12 cellular contexts compared by ENCODE assay signal in genomic region chr16:69017036-69017783, GRCh38.
DNase-seq lines count a peak whose midpoint lies in the region; ATAC-seq lines count a peak whose summit lies in the region.
"Had no signal": no experiment of that assay in that cellular context is flagged by ENCODE, and none has a peak within 500 bp of the region (broad histone marks: within the 10 kb centered on the region; RNA-seq: fewer than 3 reads in every experiment).

No MANE protein-coding gene starts in this region.

- H3K9me3 Mint-ChIP-seq in activated naive CD4-positive, alpha-beta T cell treated with anti-CD3 and anti-CD28 coated beads, Interleukin-2, amount 50 U/mL, for 72 hours: no peaks in the 10 kb centered on the region
- H3K9me3 Mint-ChIP-seq in activated naive CD4-positive, alpha-beta T cell treated with anti-CD3 and anti-CD28 coated beads for 36 hours: no peaks in the 10 kb centered on the region
- H3K9me3 Mint-ChIP-seq: activated naive CD8-positive, alpha-beta T cell treated with anti-CD3 and anti-CD28 coated beads, Interleukin-2, amount 10 ng/mL, durations not matched to agents 7 days and 5 days; T-helper 2 cell treated with Interferon-gamma antibody and Interleukin-4, amounts not matched to agents 5 μg/mL and 100 μg/mL, for 36 hours had no signal

- no peak for DNase-seq in activated naive CD4-positive, alpha-beta T cell treated with anti-CD3 and anti-CD28 coated beads, Interleukin-2, amount 50 U/mL, for 72 hours (ENCODE audit: low spot score in 2 of 2)
- DNase-seq in activated naive CD4-positive, alpha-beta T cell treated with anti-CD3 and anti-CD28 coated beads for 36 hours: no peak
- peak; percentile 16 for DNase-seq in SW480 (ENCODE audit: low spot score)
- DNase-seq in fibroblast of peridontal ligament (ENCODE audit: extremely low read depth): peak; percentile 55
- peak in 1 of 49 donors; percentile 5 for DNase-seq in substantia nigra (lab: John Stamatoyannopoulos, UW)
- no peak for DNase-seq in NCI-H2196 treated with DMSO at 0.1 percent for 48 hours (lab: John Stamatoyannopoulos, UW; ENCODE audit: unreplicated experiment)
- DNase-seq: activated naive CD8-positive, alpha-beta T cell treated with anti-CD3 and anti-CD28 coated beads, Interleukin-2, amount 10 ng/mL, durations not matched to agents 7 days and 5 days; NCI-H1436 treated with DMSO at 0.1 percent for 48 hours had no signal

- no peaks in the 10 kb centered on the region for H3K27me3 Mint-ChIP-seq in activated naive CD4-positive, alpha-beta T cell treated with anti-CD3 and anti-CD28 coated beads for 36 hours (ENCODE audit: low read depth)
- H3K27me3 Mint-ChIP-seq: activated naive CD8-positive, alpha-beta T cell treated with anti-CD3 and anti-CD28 coated beads, Interleukin-2, amount 10 ng/mL, durations not matched to agents 7 days and 5 days had no signal

- H3K4me1 Mint-ChIP-seq in activated naive CD4-positive, alpha-beta T cell treated with anti-CD3 and anti-CD28 coated beads for 36 hours (ENCODE audit: low read depth): peaks cover 8% of the 10 kb centered on the region
- H3K4me1 Mint-ChIP-seq: activated naive CD8-positive, alpha-beta T cell treated with anti-CD3 and anti-CD28 coated beads, Interleukin-2, amount 10 ng/mL, durations not matched to agents 7 days and 5 days had no signal

- H3K36me3 Mint-ChIP-seq in activated naive CD4-positive, alpha-beta T cell treated with anti-CD3 and anti-CD28 coated beads, Interleukin-2, amount 50 U/mL, for 72 hours: no peaks in the 10 kb centered on the region
- peaks cover 7% of the 10 kb centered on the region for H3K36me3 Mint-ChIP-seq in activated naive CD4-positive, alpha-beta T cell treated with anti-CD3 and anti-CD28 coated beads for 36 hours (ENCODE audit: low read depth)

- intact Hi-C loops in activated naive CD4-positive, alpha-beta T cell treated with anti-CD3 and anti-CD28 coated beads for 36 hours (cut with micrococcal nuclease): no loop called here

- peak overlapping the region; percentile 50 for H3K27ac ChIP-seq in substantia nigra (ENCODE audit: low read depth, low read length, poor library complexity, severe bottlenecking)
- H3K27ac ChIP-seq: BLaER1 had no signal

- H3K4me3 Mint-ChIP-seq in activated naive CD4-positive, alpha-beta T cell treated with anti-CD3 and anti-CD28 coated beads for 36 hours: no peak overlapping the region
- H3K4me3 Mint-ChIP-seq: activated naive CD8-positive, alpha-beta T cell treated with anti-CD3 and anti-CD28 coated beads, Interleukin-2, amount 10 ng/mL, durations not matched to agents 7 days and 5 days; T-helper 2 cell treated with Interferon-gamma antibody and Interleukin-4, amounts not matched to agents 5 μg/mL and 100 μg/mL, for 36 hours had no signal

- ATAC-seq in activated naive CD4-positive, alpha-beta T cell treated with anti-CD3 and anti-CD28 coated beads, Interleukin-2, amount 50 U/mL, for 72 hours: peak; percentile 51 to 85
- ATAC-seq in HG03139 (IDR thresholded peaks at IDR 0.05; ENCODE audit: unreplicated experiment): no peak
- no peak for ATAC-seq in HG03025 (IDR thresholded peaks at IDR 0.05; ENCODE audit: low FRiP score, unreplicated experiment)

- peak overlapping the region in 1 of 2 donors; percentile 50 for H3K27ac Mint-ChIP-seq in activated naive CD4-positive, alpha-beta T cell treated with anti-CD3 and anti-CD28 coated beads, Interleukin-2, amount 50 U/mL, for 72 hours
- no peak overlapping the region for H3K27ac Mint-ChIP-seq in activated naive CD4-positive, alpha-beta T cell treated with anti-CD3 and anti-CD28 coated beads for 36 hours
- H3K27ac Mint-ChIP-seq: activated naive CD8-positive, alpha-beta T cell treated with anti-CD3 and anti-CD28 coated beads, Interleukin-2, amount 10 ng/mL, durations not matched to agents 7 days and 5 days; T-helper 2 cell treated with Interferon-gamma antibody and Interleukin-4, amounts not matched to agents 5 μg/mL and 100 μg/mL, for 36 hours had no signal

- CTCF ChIA-PET in activated naive CD4-positive, alpha-beta T cell treated with anti-CD3 and anti-CD28 coated beads for 36 hours (lab: Charles Lee): interaction anchor here (0.6 to 0.7 kb wide), 2 partner anchors 435 to 483 kb away, joined by 3 to 4 read pairs; no protein-coding TSS in a partner anchor

Comparison
In these comparisons a context has a peak if more than half of its experiments do, and no peak if none do; other contexts are left out.
1. ATAC-seq: peak in activated naive CD4-positive, alpha-beta T cell treated with anti-CD3 and anti-CD28 coated beads, Interleukin-2, amount 50 U/mL, for 72 hours (2 of 2); none in HG03139 (single experiment) and HG03025 (single experiment).
2. DNase-seq: peak in SW480 (single experiment) and fibroblast of peridontal ligament (single experiment); none in activated naive CD4-positive, alpha-beta T cell treated with anti-CD3 and anti-CD28 coated beads, Interleukin-2, amount 50 U/mL, for 72 hours (0 of 2), activated naive CD4-positive, alpha-beta T cell treated with anti-CD3 and anti-CD28 coated beads for 36 hours (single experiment) and NCI-H2196 treated with DMSO at 0.1 percent for 48 hours (single experiment).